29 cellular contexts compared by ENCODE assay signal in the genomic region with DNA sequence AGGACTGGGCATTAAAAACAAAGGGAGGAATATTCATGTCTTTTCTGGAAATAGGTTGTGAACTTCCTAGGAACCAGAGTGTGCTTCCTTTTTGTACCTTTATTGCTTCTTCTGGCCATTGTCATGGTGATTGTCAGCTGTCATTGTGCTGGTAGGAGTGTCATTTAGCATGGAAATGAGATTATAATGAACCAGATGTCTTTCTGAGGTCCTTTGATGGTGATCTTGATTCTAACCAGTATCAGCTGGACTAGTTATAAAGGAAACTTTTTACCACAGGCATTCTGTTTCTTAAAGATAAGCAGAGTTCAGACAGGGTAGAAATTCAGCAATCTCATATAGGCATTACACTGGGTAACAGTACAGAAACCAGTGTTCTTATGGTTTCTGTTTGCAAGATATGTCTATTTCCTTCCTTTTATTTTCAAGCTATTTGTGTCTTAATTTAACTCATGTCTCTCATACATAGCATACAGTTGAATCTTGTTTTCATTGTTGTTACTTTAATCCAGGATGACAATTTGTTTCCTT. TPM values are rescaled to one million over a fixed set of nuclear protein-coding genes. Genes with fewer than 3 reads are reported as not detected.
"Had no signal": no experiment of that assay in that cellular context is flagged by ENCODE, and none has a peak within 500 bp of the region (broad histone marks: within the 10 kb centered on the region; RNA-seq: fewer than 3 reads in every experiment).

No MANE protein-coding gene starts in this region.

- ATAC-seq: activated CD8-positive, alpha-beta T cell treated with anti-CD3 and anti-CD28 coated beads, Interleukin-2, amount 10 ng/mL, durations not matched to agents 7 days and 5 days; activated naive CD4-positive, alpha-beta T cell treated with anti-CD3 and anti-CD28 coated beads, Interleukin-2, amount 50 U/mL, for 72 hours; esophagus mucosa; natural killer cell treated with Interleukin-12 subunit alpha and Interleukin-12 subunit beta and Interleukin-15 and Interleukin-18, amount 100 ng/mL, for 72 hours; psoas muscle; right cardiac atrium; T-helper 17 cell had no signal

- FAIRE-seq: colon had no signal

- H3K4me1 ChIP-seq: left ventricle myocardium inferior, psoas muscle, tibial artery had no signal

- H3K4me3 Mint-ChIP-seq: activated CD4-positive, alpha-beta T cell treated with anti-CD3 and anti-CD28 coated beads, Interleukin-2, amount 10 ng/mL, durations not matched to agents 7 days and 5 days; activated CD8-positive, alpha-beta T cell treated with anti-CD3 and anti-CD28 coated beads, Interleukin-2, amount 10 ng/mL, durations not matched to agents 7 days and 5 days; activated T-helper 1 cell treated with anti-CD3 and anti-CD28 coated beads, Interleukin-12 subunit alpha, Interleukin-12 subunit beta, Interleukin-2, Interleukin-4 antibody, amounts not matched to agents 30 ng/mL and 10 ng/mL and 1 ng/mL, durations not matched to agents 14 hours and 24 hours and 36 hours; mesothelial cell of epicardium; natural killer cell treated with Interleukin-12 subunit alpha and Interleukin-12 subunit beta and Interleukin-15 and Interleukin-18, amount 100 ng/mL, for 72 hours; stimulated activated naive CD8-positive, alpha-beta T cell treated with anti-CD3 and anti-CD28 coated beads, Interleukin-15, Interleukin-2, amounts not matched to agents 100 ng/mL and 50 ng/mL, for 24 hours; T-helper 17 cell had no signal

- H3K9me3 Mint-ChIP-seq: stimulated activated naive CD8-positive, alpha-beta T cell treated with anti-CD3 and anti-CD28 coated beads, Interleukin-15, Interleukin-2, amounts not matched to agents 100 ng/mL and 50 ng/mL, for 24 hours had no signal

- H3K9me3 ChIP-seq: left ventricle myocardium inferior, neutrophil, ovary, psoas muscle, tibial artery had no signal

- H3K27ac ChIP-seq: brain microvascular endothelial cell, left ventricle myocardium inferior, neutrophil, ovary, psoas muscle, tibial artery, WERI-Rb-1 had no signal

- H3K4me1 Mint-ChIP-seq: activated CD4-positive, alpha-beta T cell treated with anti-CD3 and anti-CD28 coated beads, Interleukin-2, amount 10 ng/mL, durations not matched to agents 7 days and 5 days; T-helper 17 cell had no signal

- H3K36me3 ChIP-seq: brain microvascular endothelial cell, left ventricle myocardium inferior, neutrophil, ovary, tibial artery, WERI-Rb-1 had no signal

- H3K27me3 Mint-ChIP-seq: activated CD4-positive, alpha-beta T cell treated with anti-CD3 and anti-CD28 coated beads, Interleukin-2, amount 10 ng/mL, durations not matched to agents 7 days and 5 days; natural killer cell treated with Interleukin-12 subunit alpha and Interleukin-12 subunit beta and Interleukin-15 and Interleukin-18, amount 100 ng/mL, for 72 hours; stimulated activated naive CD8-positive, alpha-beta T cell treated with anti-CD3 and anti-CD28 coated beads, Interleukin-15, Interleukin-2, amounts not matched to agents 100 ng/mL and 50 ng/mL, for 24 hours; T-helper 17 cell had no signal

- H3K27me3 ChIP-seq: brain microvascular endothelial cell, neutrophil, ovary, tibial artery had no signal

- H3K36me3 Mint-ChIP-seq: mesothelial cell of epicardium had no signal

- H3K27ac Mint-ChIP-seq: activated CD4-positive, alpha-beta T cell treated with anti-CD3 and anti-CD28 coated beads, Interleukin-2, amount 10 ng/mL, durations not matched to agents 7 days and 5 days; activated CD8-positive, alpha-beta T cell treated with anti-CD3 and anti-CD28 coated beads, Interleukin-2, amount 10 ng/mL, durations not matched to agents 7 days and 5 days; activated T-helper 1 cell treated with anti-CD3 and anti-CD28 coated beads, Interleukin-12 subunit alpha, Interleukin-12 subunit beta, Interleukin-2, Interleukin-4 antibody, amounts not matched to agents 30 ng/mL and 10 ng/mL and 1 ng/mL, durations not matched to agents 14 hours and 24 hours and 36 hours; mesothelial cell of epicardium; natural killer cell treated with Interleukin-12 subunit alpha and Interleukin-12 subunit beta and Interleukin-15 and Interleukin-18, amount 100 ng/mL, for 72 hours; stimulated activated naive CD8-positive, alpha-beta T cell treated with anti-CD3 and anti-CD28 coated beads, Interleukin-15, Interleukin-2, amounts not matched to agents 100 ng/mL and 50 ng/mL, for 24 hours; T-helper 17 cell had no signal

- DNase-seq: activated CD4-positive, alpha-beta T cell treated with anti-CD3 and anti-CD28 coated beads, Interleukin-2, amount 10 ng/mL, durations not matched to agents 7 days and 5 days; activated CD4-positive, CD25-positive, alpha-beta regulatory T cell treated with anti-CD3 and anti-CD28 coated beads, Interleukin-2, amount 50 U/mL, for 72 hours; activated CD8-positive, alpha-beta T cell treated with anti-CD3 and anti-CD28 coated beads, Interleukin-2, amount 10 ng/mL, durations not matched to agents 7 days and 5 days; brain microvascular endothelial cell; central memory CD4-positive, alpha-beta T cell; effector memory CD4-positive, alpha-beta T cell; foreskin melanocyte; hippocampal formation; kidney glomerular epithelial cell; left ventricle myocardium inferior; ovary; psoas muscle; right cardiac atrium; stimulated activated CD4-positive, alpha-beta T cell treated with anti-CD3 and anti-CD28 coated beads, Interleukin-12 subunit alpha, Interleukin-12 subunit beta, amount 100 ng/mL, for 4 hours; stimulated activated CD4-positive, alpha-beta T cell treated with anti-CD3 and anti-CD28 coated beads, Interleukin-4, amount 100 ng/mL, for 4 hours; T-helper 17 cell; tibial artery; WERI-Rb-1 had no signal

- H3K4me3 ChIP-seq: left ventricle myocardium inferior, ovary, psoas muscle, tibial artery had no signal

RNA-seq across cellular contexts. Expression of gene REG1B, which starts 3.9 kb away (rescaled TPM):
- total RNA-seq: activated CD4-positive, alpha-beta T cell treated with anti-CD3 and anti-CD28 coated beads, Interleukin-2, amount 10 ng/mL, durations not matched to agents 7 days and 5 days; activated CD8-positive, alpha-beta T cell treated with anti-CD3 and anti-CD28 coated beads, Interleukin-2, amount 10 ng/mL, durations not matched to agents 7 days and 5 days; activated naive CD4-positive, alpha-beta T cell treated with anti-CD3 and anti-CD28 coated beads, Interleukin-2, amount 50 U/mL, for 72 hours; activated T-helper 1 cell treated with anti-CD3 and anti-CD28 coated beads, Interleukin-12 subunit alpha, Interleukin-12 subunit beta, Interleukin-2, Interleukin-4 antibody, amounts not matched to agents 30 ng/mL and 10 ng/mL and 1 ng/mL, durations not matched to agents 14 hours and 24 hours and 36 hours; dermis microvascular lymphatic vessel endothelial cell; esophagus mucosa; left ventricle myocardium inferior; lung microvascular endothelial cell; mesothelial cell of epicardium; natural killer cell treated with Interleukin-12 subunit alpha and Interleukin-12 subunit beta and Interleukin-15 and Interleukin-18, amount 100 ng/mL, for 72 hours; right cardiac atrium; T-helper 17 cell; ureter had no signal
- polyA plus RNA-seq: ovary had no signal

RNA-seq across cellular contexts. Expression of gene REG1A, which starts 36.4 kb away (rescaled TPM):
- total RNA-seq: activated CD4-positive, alpha-beta T cell treated with anti-CD3 and anti-CD28 coated beads, Interleukin-2, amount 10 ng/mL, durations not matched to agents 7 days and 5 days; activated CD8-positive, alpha-beta T cell treated with anti-CD3 and anti-CD28 coated beads, Interleukin-2, amount 10 ng/mL, durations not matched to agents 7 days and 5 days; activated naive CD4-positive, alpha-beta T cell treated with anti-CD3 and anti-CD28 coated beads, Interleukin-2, amount 50 U/mL, for 72 hours; activated T-helper 1 cell treated with anti-CD3 and anti-CD28 coated beads, Interleukin-12 subunit alpha, Interleukin-12 subunit beta, Interleukin-2, Interleukin-4 antibody, amounts not matched to agents 30 ng/mL and 10 ng/mL and 1 ng/mL, durations not matched to agents 14 hours and 24 hours and 36 hours; dermis microvascular lymphatic vessel endothelial cell; esophagus mucosa; left ventricle myocardium inferior; lung microvascular endothelial cell; mesothelial cell of epicardium; natural killer cell treated with Interleukin-12 subunit alpha and Interleukin-12 subunit beta and Interleukin-15 and Interleukin-18, amount 100 ng/mL, for 72 hours; T-helper 17 cell; ureter had no signal

RNA-seq across cellular contexts. Expression of gene REG3G, which starts 58.4 kb away (rescaled TPM):
- total RNA-seq: activated CD4-positive, alpha-beta T cell treated with anti-CD3 and anti-CD28 coated beads, Interleukin-2, amount 10 ng/mL, durations not matched to agents 7 days and 5 days; activated CD8-positive, alpha-beta T cell treated with anti-CD3 and anti-CD28 coated beads, Interleukin-2, amount 10 ng/mL, durations not matched to agents 7 days and 5 days; activated naive CD4-positive, alpha-beta T cell treated with anti-CD3 and anti-CD28 coated beads, Interleukin-2, amount 50 U/mL, for 72 hours; activated T-helper 1 cell treated with anti-CD3 and anti-CD28 coated beads, Interleukin-12 subunit alpha, Interleukin-12 subunit beta, Interleukin-2, Interleukin-4 antibody, amounts not matched to agents 30 ng/mL and 10 ng/mL and 1 ng/mL, durations not matched to agents 14 hours and 24 hours and 36 hours; dermis microvascular lymphatic vessel endothelial cell; esophagus mucosa; left ventricle myocardium inferior; lung microvascular endothelial cell; mesothelial cell of epicardium; natural killer cell treated with Interleukin-12 subunit alpha and Interleukin-12 subunit beta and Interleukin-15 and Interleukin-18, amount 100 ng/mL, for 72 hours; psoas muscle; right cardiac atrium; T-helper 17 cell; ureter had no signal
- polyA plus RNA-seq: right cardiac atrium had no signal
